8 cellular contexts compared by ENCODE assay signal in genomic region chr3:52682016-52682415, GRCh38. TPM values are rescaled to one million over a fixed set of nuclear protein-coding genes. Genes with fewer than 3 reads are reported as not detected.
DNase-seq lines count a peak whose midpoint lies in the region; ATAC-seq and TF ChIP-seq lines count a peak whose summit lies in the region.

No MANE protein-coding gene starts in this region.

- peak; percentile 59 to 60 for ATAC-seq in activated naive CD4-positive, alpha-beta T cell treated with anti-CD3 and anti-CD28 coated beads, Interleukin-2, amount 50 U/mL, for 72 hours
- ATAC-seq in HG02981 (IDR thresholded peaks at IDR 0.05; ENCODE audit: unreplicated experiment) (no peak), GM18520 (IDR thresholded peaks at IDR 0.05; ENCODE audit: unreplicated experiment) (no peak)

- no peaks in the 10 kb centered on the region for H3K9me3 Mint-ChIP-seq in activated naive CD4-positive, alpha-beta T cell treated with anti-CD3 and anti-CD28 coated beads, Interleukin-2, amount 50 U/mL, for 72 hours

- peaks cover 41 to 53% of the 10 kb centered on the region in 2 donors for H3K36me3 Mint-ChIP-seq in activated naive CD4-positive, alpha-beta T cell treated with anti-CD3 and anti-CD28 coated beads, Interleukin-2, amount 50 U/mL, for 72 hours

- peak overlapping the region; percentile 35 for H3K27ac ChIP-seq in HL-60 (replicated peaks)

- TF ChIP-seq CTCF in HL-60 (IDR thresholded peaks at IDR 0.05; ENCODE audit: insufficient read depth, low read length) = peak; percentile 10

- no peak overlapping the region for H3K4me3 ChIP-seq in HL-60 (replicated peaks; ENCODE audit: insufficient read depth, low read length)

- H3K27ac Mint-ChIP-seq in activated naive CD4-positive, alpha-beta T cell treated with anti-CD3 and anti-CD28 coated beads, Interleukin-2, amount 50 U/mL, for 72 hours = peak overlapping the region; percentile 92 to 98

- H3K27me3 ChIP-seq in HL-60 (ENCODE audit: insufficient read depth, poor library complexity, severe bottlenecking) = no peaks in the 10 kb centered on the region

- peak; percentile 58 for DNase-seq in D341Med (ENCODE audit: low spot score)
- peak in 1 of 2 experiments; percentile 33 for DNase-seq in HL-60 (ENCODE audit: low read depth in 1 of 2, low spot score in 1 of 2)
- DNase-seq in activated naive CD4-positive, alpha-beta T cell treated with anti-CD3 and anti-CD28 coated beads, Interleukin-2, amount 50 U/mL, for 72 hours (ENCODE audit: low spot score in 2 of 2) = peak; percentile 47 to 65
- DNase-seq in hippocampal formation (lab: John Stamatoyannopoulos, UW) = peak; percentile 3 to 27
- peak; percentile 58 for DNase-seq in stimulated activated CD8-positive, alpha-beta memory T cell treated with anti-CD3 and anti-CD28 coated beads, Interleukin-4, amount 100 ng/mL, for 48 hours
- DNase-seq in activated CD4-positive, CD25-positive, alpha-beta regulatory T cell treated with anti-CD3 and anti-CD28 coated beads, Interleukin-2, amount 50 U/mL, for 72 hours = no peak

RNA-seq across cellular contexts. Expression of gene PBRM1, which starts 3.7 kb away (rescaled TPM):
- 10 to 100 TPM; 69.5 to 70.1 TPM for total RNA-seq in activated naive CD4-positive, alpha-beta T cell treated with anti-CD3 and anti-CD28 coated beads, Interleukin-2, amount 50 U/mL, for 72 hours

RNA-seq across cellular contexts. Expression of gene GNL3, which starts 3.8 kb away (rescaled TPM):
- total RNA-seq in activated naive CD4-positive, alpha-beta T cell treated with anti-CD3 and anti-CD28 coated beads, Interleukin-2, amount 50 U/mL, for 72 hours = 100 to 1,000 TPM; 171 to 217 TPM

RNA-seq across cellular contexts. Expression of gene GLT8D1, which starts 23.6 kb away (rescaled TPM):
- 10 to 100 TPM; 28.4 to 35.0 TPM for total RNA-seq in activated naive CD4-positive, alpha-beta T cell treated with anti-CD3 and anti-CD28 coated beads, Interleukin-2, amount 50 U/mL, for 72 hours

RNA-seq across cellular contexts. Expression of gene SPCS1, which starts 23.9 kb away (rescaled TPM):
- 100 to 1,000 TPM in 1 of 2 donors, 10 to 100 TPM in 1; 94.3 to 102 TPM for total RNA-seq in activated naive CD4-positive, alpha-beta T cell treated with anti-CD3 and anti-CD28 coated beads, Interleukin-2, amount 50 U/mL, for 72 hours

Comparison
In these comparisons a context has a peak if more than half of its experiments do, and no peak if none do; other contexts are left out.
1. ATAC-seq: peak in activated naive CD4-positive, alpha-beta T cell treated with anti-CD3 and anti-CD28 coated beads, Interleukin-2, amount 50 U/mL, for 72 hours (2 of 2); none in HG02981 (single experiment) and GM18520 (single experiment).